ENCODE assay signal across 23 cellular contexts in the genomic region with DNA sequence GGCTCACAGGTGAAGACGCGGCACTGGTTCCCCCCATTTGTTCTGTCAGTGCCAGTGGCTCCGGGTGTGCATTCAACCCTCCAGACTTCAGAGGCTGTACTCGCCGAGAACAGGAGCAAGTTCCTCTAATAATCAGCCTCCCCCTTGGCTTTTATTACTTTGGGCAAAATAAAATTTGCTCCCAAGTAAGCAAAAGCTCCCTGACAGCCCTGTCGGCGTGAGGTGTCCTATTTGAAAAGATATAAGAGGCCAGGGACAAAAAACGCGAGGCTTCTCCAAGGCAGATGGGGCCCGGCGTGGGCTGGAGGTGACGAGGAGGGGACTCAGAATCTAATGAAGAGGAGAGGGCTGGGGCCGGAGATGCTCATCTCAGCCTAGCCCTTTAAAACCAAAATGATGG.
DNase-seq lines count a peak whose midpoint lies in the region; TF ChIP-seq lines count a peak whose summit lies in the region.
"Had no signal": no experiment of that assay in that cellular context is flagged by ENCODE, and none has a peak within 500 bp of the region (broad histone marks: within the 10 kb centered on the region; RNA-seq: fewer than 3 reads in every experiment).

No MANE protein-coding gene starts in this region.

- no peaks in the 10 kb centered on the region for H3K27me3 ChIP-seq in neural progenitor cell
- H3K27me3 ChIP-seq in spleen (replicated peaks in 1 of 7): peaks cover 0 to 54% (median 9%) of the 10 kb centered on the region in 7 donors
- peaks cover 30% of the 10 kb centered on the region for H3K27me3 ChIP-seq in left ventricle myocardium inferior (ENCODE audit: low read depth)
- H3K27me3 ChIP-seq: BE2C, BLaER1 had no signal

- H3K27me3 Mint-ChIP-seq in chondrocyte (ENCODE audit: low read depth): peaks cover 35% of the 10 kb centered on the region
- H3K27me3 Mint-ChIP-seq in neural progenitor cell (ENCODE audit: insufficient read depth, low read depth): peaks cover 11% of the 10 kb centered on the region

- H3K36me3 ChIP-seq in neural progenitor cell: no peaks in the 10 kb centered on the region
- H3K36me3 ChIP-seq in spleen: no peaks in the 10 kb centered on the region
- H3K36me3 ChIP-seq in left ventricle myocardium inferior: no peaks in the 10 kb centered on the region
- H3K36me3 ChIP-seq: BE2C, BLaER1 had no signal

- DNase-seq in chondrocyte (ENCODE audit: low spot score): peak; percentile 53
- no peak for DNase-seq in neural progenitor cell (ENCODE audit: low spot score)
- DNase-seq in retina: peak; percentile 41
- DNase-seq in spleen: no peak
- DNase-seq in left ventricle myocardium inferior: no peak
- DNase-seq: 8988T; ACHN; BE2C; C1 segment of cervical spinal cord; CD4-positive, alpha-beta memory T cell; CD4-positive, CD25-positive, alpha-beta regulatory T cell; CD8-positive, alpha-beta memory T cell; COR-L47; DMS 273 treated with DMSO at 0.1 percent for 48 hours; DMS153; DMS53; DMS79; DND-41; EL; GDM1 had no signal

- no peak for TF ChIP-seq CTCF in chondrocyte (IDR thresholded peaks at IDR 0.05)
- no peak for TF ChIP-seq CTCF in neural progenitor cell (IDR thresholded peaks at IDR 0.05)
- no peak for TF ChIP-seq CTCF in spleen (IDR thresholded peaks at IDR 0.05 in 8 of 11, conservative IDR thresholded peaks at IDR 0.05 in 3 of 11)
- no peak for TF ChIP-seq CTCF in left ventricle myocardium inferior (IDR thresholded peaks at IDR 0.05; ENCODE audit: borderline replicate concordance)

- H3K9me3 ChIP-seq in neural progenitor cell (ENCODE audit: low read depth): no peaks in the 10 kb centered on the region
- H3K9me3 ChIP-seq in spleen: no peaks in the 10 kb centered on the region
- no peaks in the 10 kb centered on the region for H3K9me3 ChIP-seq in left ventricle myocardium inferior (replicated peaks)
- H3K9me3 ChIP-seq: BE2C, BLaER1 had no signal

- H3K4me2 ChIP-seq in neural progenitor cell: peak overlapping the region; percentile 47

- H3K79me2 ChIP-seq in neural progenitor cell (ENCODE audit: low read depth): no peaks in the 10 kb centered on the region

- H3K4me1 Mint-ChIP-seq in chondrocyte (ENCODE audit: low read depth) (peaks cover 6% of the 10 kb centered on the region), neural progenitor cell (peaks cover 84% of the 10 kb centered on the region)
- H3K4me1 Mint-ChIP-seq: CD14-positive monocyte; CD4-positive, CD25-positive, alpha-beta regulatory T cell; CD8-positive, alpha-beta memory T cell had no signal

- peaks cover 53% of the 10 kb centered on the region for H3F3A ChIP-seq in neural progenitor cell (ENCODE audit: low read depth)

- H4K20me1 ChIP-seq in neural progenitor cell (ENCODE audit: low read depth): no peaks in the 10 kb centered on the region
- H4K20me1 ChIP-seq: BLaER1 had no signal

- TF ChIP-seq POLR2A in spleen (IDR thresholded peaks at IDR 0.05): no peak

- H3K9me3 Mint-ChIP-seq in chondrocyte (ENCODE audit: low read depth) (no peaks in the 10 kb centered on the region), neural progenitor cell (peaks cover 4% of the 10 kb centered on the region)
- H3K9me3 Mint-ChIP-seq: CD14-positive monocyte; CD4-positive, CD25-positive, alpha-beta regulatory T cell; CD8-positive, alpha-beta memory T cell had no signal

- H3K4me1 ChIP-seq in neural progenitor cell (peaks cover 65% of the 10 kb centered on the region), spleen (no peaks in the 10 kb centered on the region), left ventricle myocardium inferior (no peaks in the 10 kb centered on the region)
- H3K4me1 ChIP-seq: BE2C had no signal

- H3K36me3 Mint-ChIP-seq in chondrocyte (ENCODE audit: low read depth): no peaks in the 10 kb centered on the region
- peaks cover 3% of the 10 kb centered on the region for H3K36me3 Mint-ChIP-seq in neural progenitor cell
- H3K36me3 Mint-ChIP-seq: CD14-positive monocyte; CD4-positive, alpha-beta memory T cell; CD4-positive, CD25-positive, alpha-beta regulatory T cell; CD8-positive, alpha-beta memory T cell had no signal

- H2AFZ ChIP-seq in neural progenitor cell (replicated peaks): no peak overlapping the region

- intact Hi-C loops in spleen (cut with DNase I; ENCODE audit: low total_unique reads) (no loop called here), left ventricle myocardium inferior (cut with micrococcal nuclease) (no loop called here)

- H3K27ac ChIP-seq in neural progenitor cell: no peak overlapping the region
- no peak overlapping the region for H3K27ac ChIP-seq in spleen
- H3K27ac ChIP-seq in left ventricle myocardium inferior (replicated peaks): no peak overlapping the region
- H3K27ac ChIP-seq: BLaER1 had no signal

- 79 to 86% (median 82%) methylated on average over 13 of the region's 13 CpGs for WGBS in spleen, 5 donors

- no peak overlapping the region for H3K9ac ChIP-seq in neural progenitor cell
- H3K9ac ChIP-seq: BLaER1 had no signal

- H3K27ac Mint-ChIP-seq in chondrocyte (ENCODE audit: unreplicated experiment) (no peak overlapping the region), neural progenitor cell (peak overlapping the region; percentile 43)
- H3K27ac Mint-ChIP-seq: CD14-positive monocyte; CD4-positive, CD25-positive, alpha-beta regulatory T cell; CD8-positive, alpha-beta memory T cell had no signal

- no peak overlapping the region for H3K4me3 Mint-ChIP-seq in chondrocyte (ENCODE audit: unreplicated experiment)
- H3K4me3 Mint-ChIP-seq in neural progenitor cell: no peak overlapping the region
- H3K4me3 Mint-ChIP-seq: CD14-positive monocyte; CD4-positive, alpha-beta memory T cell; CD4-positive, CD25-positive, alpha-beta regulatory T cell; CD8-positive, alpha-beta memory T cell had no signal

- peak overlapping the region; percentile 7 for H3K4me3 ChIP-seq in neural progenitor cell
- no peak overlapping the region for H3K4me3 ChIP-seq in spleen
- H3K4me3 ChIP-seq in left ventricle myocardium inferior: no peak overlapping the region
- H3K4me3 ChIP-seq: BLaER1, GM12878 had no signal

Comparison
In these comparisons a context has a peak if more than half of its experiments do, and no peak if none do; other contexts are left out.
1. DNase-seq: peak in chondrocyte (single experiment) and retina (single experiment); none in neural progenitor cell (single experiment), spleen (single experiment) and left ventricle myocardium inferior (single experiment).